Comparison of ENCODE assay signal across 1 cellular context in genomic region chr6:169791721-169792131, GRCh38.
TF ChIP-seq lines count a peak whose summit lies in the region.

No MANE protein-coding gene starts in this region.

TF ChIP-seq in HepG2, 621 proteins besides CTCF, POLR2A, EP300 and RAD21:
- TF ChIP-seq HOXA3 (CRISPR knock-in tag; IDR thresholded peaks at IDR 0.05) = 0 out of 2 replicates have a peak, but pooled peaks have one; percentile 3
- TF ChIP-seq TBL1XR1 (IDR thresholded peaks at IDR 0.05; ENCODE audit: borderline replicate concordance, low read length, partially characterized antibody) = no peak
- no peak for TF ChIP-seq PITX1 (CRISPR knock-in tag; IDR thresholded peaks at IDR 0.05)
- TF ChIP-seq NRL (CRISPR knock-in tag; IDR thresholded peaks at IDR 0.05; ENCODE audit: borderline replicate concordance) = peak; percentile 15; the same call in 1 of the 2 replicates
- peak; percentile 77 for TF ChIP-seq ZBTB33 (CRISPR knock-in tag; IDR thresholded peaks at IDR 0.05)
- no peak for TF ChIP-seq BCL6 (CRISPR knock-in tag; IDR thresholded peaks at IDR 0.05)
- TF ChIP-seq PATZ1 (CRISPR knock-in tag; IDR thresholded peaks at IDR 0.05) = peak; percentile 39; the same call in 1 of the 2 replicates
- TF ChIP-seq NBN (conservative IDR thresholded peaks at IDR 0.05) = no peak
- TF ChIP-seq ZNF619 (CRISPR knock-in tag; IDR thresholded peaks at IDR 0.05) = no peak
- TF ChIP-seq RBFOX2 (IDR thresholded peaks at IDR 0.05; ENCODE audit: low read depth, low read length) = 0 out of 2 replicates have a peak, but pooled peaks have one; percentile 8
